ENCODE assay signal across 8 cellular contexts in genomic region chr14:86038401-86038985, GRCh38.
DNase-seq lines count a peak whose midpoint lies in the region; ATAC-seq and TF ChIP-seq lines count a peak whose summit lies in the region.

No MANE protein-coding gene starts in this region.

- DNase-seq in GM10248 (ENCODE audit: extremely low spot score) (peak; percentile 22), Karpas-422 (peak; percentile 83), T-helper 1 cell (peak in 3 of 5 donors; percentile 3 to 20 (median 5)), dorsolateral prefrontal cortex (peak in 4 of 10 donors; percentile 14 to 48 (median 42)), mesothelial cell of epicardium (ENCODE audit: low spot score in 2 of 2, unreplicated experiment in 2 of 2) (peak in 1 of 2 experiments; percentile 42), aorta (peak in 1 of 2 donors; percentile 53), inferior parietal cortex (ENCODE audit: extremely low spot score) (no peak)

- ATAC-seq in GM21825 (IDR thresholded peaks at IDR 0.05; ENCODE audit: unreplicated experiment) (peak; percentile 88), aorta (ENCODE audit: low FRiP score) (peak; percentile 44)

- no peaks in the 10 kb centered on the region for H3K27me3 Mint-ChIP-seq in mesothelial cell of epicardium (ENCODE audit: low read depth)

- no peak overlapping the region for H3K27ac ChIP-seq in Karpas-422 (ENCODE audit: low read length)
- H3K27ac ChIP-seq in dorsolateral prefrontal cortex, result no peak overlapping the region
- H3K27ac ChIP-seq in aorta (ENCODE audit: low read depth in 1 of 2, low read length in 2 of 2), result no peak overlapping the region

- H3K27ac Mint-ChIP-seq in mesothelial cell of epicardium, result no peak overlapping the region

- H3K9ac ChIP-seq in Karpas-422 (ENCODE audit: low read length), result no peak overlapping the region

- no peaks in the 10 kb centered on the region for H3K36me3 ChIP-seq in Karpas-422 (ENCODE audit: insufficient read depth, low read length)
- H3K36me3 ChIP-seq in aorta (ENCODE audit: control insufficient read depth in 1 of 2, insufficient read depth in 2 of 2, low read length in 1 of 2), result no peaks in the 10 kb centered on the region

- no peak overlapping the region for H3K4me3 ChIP-seq in Karpas-422 (ENCODE audit: low read length)
- H3K4me3 ChIP-seq in dorsolateral prefrontal cortex, result no peak overlapping the region
- H3K4me3 ChIP-seq in aorta (ENCODE audit: low read length in 2 of 2), result no peak overlapping the region

- H3K9me3 Mint-ChIP-seq in mesothelial cell of epicardium, result peaks cover 9% of the 10 kb centered on the region

- no peak overlapping the region for H3K4me3 Mint-ChIP-seq in mesothelial cell of epicardium

- no peaks in the 10 kb centered on the region for H4K20me1 ChIP-seq in Karpas-422 (ENCODE audit: insufficient read depth, low read depth, low read length)

- no peaks in the 10 kb centered on the region for H3K9me2 ChIP-seq in Karpas-422 (replicated peaks; ENCODE audit: insufficient read depth, low read length)

- WGBS in aorta, 2 donors, result 81 to 83% methylated on average over 4 of the region's 4 CpGs

- no peaks in the 10 kb centered on the region for H3K27me3 ChIP-seq in Karpas-422 (ENCODE audit: low read length)
- no peaks in the 10 kb centered on the region for H3K27me3 ChIP-seq in dorsolateral prefrontal cortex
- no peaks in the 10 kb centered on the region for H3K27me3 ChIP-seq in aorta (ENCODE audit: control insufficient read depth in 1 of 2, insufficient read depth in 2 of 2, low read length in 1 of 2)

- H2AFZ ChIP-seq in Karpas-422 (ENCODE audit: low read length), result no peak overlapping the region

- H3K36me3 Mint-ChIP-seq in mesothelial cell of epicardium, result no peaks in the 10 kb centered on the region

- TF ChIP-seq CTCF in GM10248 (IDR thresholded peaks at IDR 0.05; ENCODE audit: control extremely low read depth, extremely low read depth, low read depth, missing control alignments) (peak; percentile 71), dorsolateral prefrontal cortex (IDR thresholded peaks at IDR 0.05 in 54 of 56, conservative IDR thresholded peaks at IDR 0.05 in 2 of 56; ENCODE audit: low read depth in 1 of 56, partially characterized antibody in 56 of 56) (peak in 55 of 56 donors; percentile 14 to 70 (median 55)), mesothelial cell of epicardium (IDR thresholded peaks at IDR 0.05; ENCODE audit: unreplicated experiment) (peak; percentile 49)

- no peak overlapping the region for H3K4me2 ChIP-seq in Karpas-422 (ENCODE audit: low read depth, low read length, poor library complexity, severe bottlenecking)

- H3K4me1 ChIP-seq in Karpas-422 (ENCODE audit: low read length) (no peaks in the 10 kb centered on the region), aorta (ENCODE audit: control insufficient read depth in 1 of 2, insufficient read depth in 2 of 2, low read length in 2 of 2) (no peaks in the 10 kb centered on the region)

- POLR2A ChIA-PET in GM10248 (lab: Yijun Ruan, JAX), result no interaction called here

- H3K4me1 Mint-ChIP-seq in mesothelial cell of epicardium, result peaks cover 3% of the 10 kb centered on the region

- CTCF ChIA-PET in GM10248 (lab: Yijun Ruan, JAX), result interaction anchor here (0.6 to 1.4 kb wide), 10 partner anchors 9 to 171 kb away, joined by 3 to 5 read pairs (median 3); no protein-coding TSS in a partner anchor

- H3K9me3 ChIP-seq in Karpas-422 (ENCODE audit: low read length) (no peaks in the 10 kb centered on the region), aorta (ENCODE audit: control insufficient read depth, low read length) (no peaks in the 10 kb centered on the region)

- no peaks in the 10 kb centered on the region for H3K79me2 ChIP-seq in Karpas-422 (ENCODE audit: low read length)

- intact Hi-C loops in dorsolateral prefrontal cortex (cut with DNase I), result no loop called here
- intact Hi-C loops in aorta (cut with DNase I), result no loop called here
